10 cellular contexts compared by ENCODE assay signal in genomic region chr12:12791756-12792346, GRCh38. TPM values are rescaled to one million over a fixed set of nuclear protein-coding genes. Genes with fewer than 3 reads are reported as not detected.
DNase-seq lines count a peak whose midpoint lies in the region; ATAC-seq and TF ChIP-seq lines count a peak whose summit lies in the region.
"Had no signal": no experiment of that assay in that cellular context is flagged by ENCODE, and none has a peak within 500 bp of the region (broad histone marks: within the 10 kb centered on the region; RNA-seq: fewer than 3 reads in every experiment).

No MANE protein-coding gene starts in this region.

- CTCF ChIA-PET in activated CD4-positive, alpha-beta T cell treated with anti-CD3 and anti-CD28 coated beads, Interleukin-2, amount 10 ng/mL, durations not matched to agents 7 days and 5 days (lab: Charles Lee): interaction anchor here (1.0 to 1.1 kb wide), 3 partner anchors 11 to 160 kb away, joined by 3 read pairs; no protein-coding TSS in a partner anchor

- intact Hi-C loops in esophagus muscularis mucosa (cut with DNase I): loop anchor here (10.0 kb wide), 1 partner anchor 193 kb away; no protein-coding TSS in a partner anchor

- peaks cover 0 to 13% (median 0%) of the 10 kb centered on the region in 4 donors for H3K36me3 ChIP-seq in esophagus muscularis mucosa

- H3K4me1 Mint-ChIP-seq in progenitor cell of endocrine pancreas (ENCODE audit: low read depth): peaks cover 24% of the 10 kb centered on the region
- H3K4me1 Mint-ChIP-seq in activated CD4-positive, alpha-beta T cell treated with anti-CD3 and anti-CD28 coated beads, Interleukin-2, amount 10 ng/mL, durations not matched to agents 7 days and 5 days: peaks cover 19% of the 10 kb centered on the region

- H3K27ac Mint-ChIP-seq in progenitor cell of endocrine pancreas: peak overlapping the region; percentile 22
- no peak overlapping the region for H3K27ac Mint-ChIP-seq in activated CD4-positive, alpha-beta T cell treated with anti-CD3 and anti-CD28 coated beads, Interleukin-2, amount 10 ng/mL, durations not matched to agents 7 days and 5 days
- H3K27ac Mint-ChIP-seq: activated naive CD8-positive, alpha-beta T cell; T-helper 1 cell treated with Interleukin-12 subunit alpha and Interleukin-12 subunit beta and Interleukin-4 antibody, amounts not matched to agents 30 μg/mL and 1 μg/mL, for 36 hours had no signal

- no peaks in the 10 kb centered on the region for H3K9me3 Mint-ChIP-seq in progenitor cell of endocrine pancreas (ENCODE audit: low read depth)
- no peaks in the 10 kb centered on the region for H3K9me3 Mint-ChIP-seq in activated CD4-positive, alpha-beta T cell treated with anti-CD3 and anti-CD28 coated beads, Interleukin-2, amount 10 ng/mL, durations not matched to agents 7 days and 5 days
- H3K9me3 Mint-ChIP-seq: T-helper 1 cell treated with Interleukin-12 subunit alpha and Interleukin-12 subunit beta and Interleukin-4 antibody, amounts not matched to agents 30 μg/mL and 1 μg/mL, for 36 hours had no signal

- ATAC-seq in HG03439 (IDR thresholded peaks at IDR 0.05; ENCODE audit: unreplicated experiment): no peak
- no peak for ATAC-seq in GM19324 (IDR thresholded peaks at IDR 0.05; ENCODE audit: low FRiP score, unreplicated experiment)

- POLR2A ChIA-PET in activated CD4-positive, alpha-beta T cell treated with anti-CD3 and anti-CD28 coated beads, Interleukin-2, amount 10 ng/mL, durations not matched to agents 7 days and 5 days (lab: Charles Lee): no interaction called here

- TF ChIP-seq CTCF in esophagus muscularis mucosa (IDR thresholded peaks at IDR 0.05): no peak
- no peak for TF ChIP-seq CTCF in progenitor cell of endocrine pancreas (IDR thresholded peaks at IDR 0.05; ENCODE audit: unreplicated experiment)

- peak; percentile 64 for DNase-seq in GM03348 (ENCODE audit: low spot score)
- DNase-seq in NCI-H524 treated with DMSO at 0.1 percent for 48 hours (lab: John Stamatoyannopoulos, UW): peak; percentile 65
- DNase-seq in esophagus muscularis mucosa (ENCODE audit: extremely low spot score): no peak
- DNase-seq in progenitor cell of endocrine pancreas (ENCODE audit: low spot score, unreplicated experiment): no peak
- DNase-seq in inferior parietal cortex (ENCODE audit: extremely low spot score): no peak
- DNase-seq in activated CD4-positive, alpha-beta T cell treated with anti-CD3 and anti-CD28 coated beads, Interleukin-2, amount 10 ng/mL, durations not matched to agents 7 days and 5 days: no peak

- peaks cover 10% of the 10 kb centered on the region for H3K27me3 Mint-ChIP-seq in progenitor cell of endocrine pancreas
- H3K27me3 Mint-ChIP-seq in activated CD4-positive, alpha-beta T cell treated with anti-CD3 and anti-CD28 coated beads, Interleukin-2, amount 10 ng/mL, durations not matched to agents 7 days and 5 days: no peaks in the 10 kb centered on the region
- H3K27me3 Mint-ChIP-seq: activated naive CD8-positive, alpha-beta T cell had no signal

- H3K4me3 ChIP-seq in esophagus muscularis mucosa: peak overlapping the region; percentile 30 to 42 (median 37)

- no peak for TF ChIP-seq POLR2A in esophagus muscularis mucosa (IDR thresholded peaks at IDR 0.05; ENCODE audit: low read depth)

- TF ChIP-seq EP300 in esophagus muscularis mucosa (IDR thresholded peaks at IDR 0.05): no peak

- H3K27me3 ChIP-seq in esophagus muscularis mucosa: no peaks in the 10 kb centered on the region

- no peaks in the 10 kb centered on the region for H3K9me3 ChIP-seq in esophagus muscularis mucosa

- H3K4me1 ChIP-seq in esophagus muscularis mucosa: peaks cover 21 to 47% (median 40%) of the 10 kb centered on the region in 4 donors

- peaks cover 3% of the 10 kb centered on the region for H3K36me3 Mint-ChIP-seq in progenitor cell of endocrine pancreas (ENCODE audit: insufficient read depth)
- H3K36me3 Mint-ChIP-seq in activated CD4-positive, alpha-beta T cell treated with anti-CD3 and anti-CD28 coated beads, Interleukin-2, amount 10 ng/mL, durations not matched to agents 7 days and 5 days (ENCODE audit: low read depth): no peaks in the 10 kb centered on the region
- H3K36me3 Mint-ChIP-seq: activated naive CD8-positive, alpha-beta T cell had no signal

- peak overlapping the region; percentile 44 to 59 (median 46) for H3K27ac ChIP-seq in esophagus muscularis mucosa (replicated peaks in 1 of 4)

- H3K4me3 Mint-ChIP-seq in progenitor cell of endocrine pancreas (ENCODE audit: low read depth): peak overlapping the region; percentile 49
- H3K4me3 Mint-ChIP-seq in activated CD4-positive, alpha-beta T cell treated with anti-CD3 and anti-CD28 coated beads, Interleukin-2, amount 10 ng/mL, durations not matched to agents 7 days and 5 days: no peak overlapping the region
- H3K4me3 Mint-ChIP-seq: activated naive CD8-positive, alpha-beta T cell; T-helper 1 cell treated with Interleukin-12 subunit alpha and Interleukin-12 subunit beta and Interleukin-4 antibody, amounts not matched to agents 30 μg/mL and 1 μg/mL, for 36 hours had no signal

- WGBS in esophagus muscularis mucosa: 26% methylated on average over 7 of the region's 7 CpGs

RNA-seq across cellular contexts. Expression of gene APOLD1, which starts 6.4 kb away (rescaled TPM):
- total RNA-seq in esophagus muscularis mucosa (10 to 100 TPM; 13.3 to 49.4 (median 37.1) TPM), progenitor cell of endocrine pancreas (5.3 and 5.4 TPM in 2 replicates)
- total RNA-seq in activated CD4-positive, alpha-beta T cell treated with anti-CD3 and anti-CD28 coated beads, Interleukin-2, amount 10 ng/mL, durations not matched to agents 7 days and 5 days: 10 to 100 TPM; 14.4 to 15.5 TPM

RNA-seq across cellular contexts. Expression of gene DDX47, which starts 21.3 kb away (rescaled TPM):
- total RNA-seq in esophagus muscularis mucosa: 10 to 100 TPM; 37.1 to 67.1 (median 53.9) TPM
- total RNA-seq in progenitor cell of endocrine pancreas: 115 TPM in 2 replicates
- 10 to 100 TPM; 54.5 to 59.0 TPM for total RNA-seq in activated CD4-positive, alpha-beta T cell treated with anti-CD3 and anti-CD28 coated beads, Interleukin-2, amount 10 ng/mL, durations not matched to agents 7 days and 5 days

Comparison
In these comparisons a context has a peak if more than half of its experiments do, and no peak if none do; other contexts are left out.
1. DNase-seq: peak in GM03348 (single experiment) and NCI-H524 treated with DMSO at 0.1 percent for 48 hours (single experiment); none in esophagus muscularis mucosa (single experiment), progenitor cell of endocrine pancreas (single experiment), inferior parietal cortex (single experiment) and activated CD4-positive, alpha-beta T cell treated with anti-CD3 and anti-CD28 coated beads, Interleukin-2, amount 10 ng/mL, durations not matched to agents 7 days and 5 days (single experiment).